ENCODE assay signal across 15 cellular contexts in the genomic region with DNA sequence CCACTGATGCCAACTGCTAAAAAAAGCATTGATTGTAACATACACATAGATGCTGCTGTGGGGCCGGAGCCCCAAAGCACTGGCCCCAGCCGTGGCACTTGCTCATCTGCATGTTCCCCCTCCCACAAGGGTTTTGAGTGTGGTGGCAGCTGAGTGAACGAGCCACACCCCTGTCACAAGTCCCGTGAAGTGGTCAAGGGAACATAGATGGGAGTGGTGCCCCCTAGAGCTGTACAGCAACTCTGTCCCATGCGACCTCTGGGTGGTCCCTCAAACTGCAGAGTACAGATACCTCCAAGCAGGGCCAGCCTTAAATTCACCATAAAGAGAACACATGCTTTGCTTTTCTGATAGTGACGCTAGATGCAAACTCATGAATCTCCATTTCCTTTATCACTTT.
DNase-seq lines count a peak whose midpoint lies in the region; ATAC-seq, FAIRE-seq and TF ChIP-seq lines count a peak whose summit lies in the region.
"Had no signal": no experiment of that assay in that cellular context is flagged by ENCODE, and none has a peak within 500 bp of the region (broad histone marks: within the 10 kb centered on the region; RNA-seq: fewer than 3 reads in every experiment).

No MANE protein-coding gene starts in this region.

- in situ Hi-C loops in HepG2 (cut with HindIII; ENCODE audit: extremely low pct_ligation_motif_present, low pct_unique_long_range_greater_than_20kb): no loop called here

- H3K27ac Mint-ChIP-seq in endodermal cell: no peak overlapping the region
- H3K27ac Mint-ChIP-seq: CD8-positive, alpha-beta memory T cell had no signal

- BruUV-seq in HepG2 (replicated peaks; lab: Mats Ljungman, UMichigan) (no TSS peak), HCT116 (replicated peaks; lab: Mats Ljungman, UMichigan) (no TSS peak)

- H3K4me1 ChIP-seq in HepG2 (ENCODE audit: insufficient read depth, low read length) (peaks cover 12% of the 10 kb centered on the region), right lobe of liver (no peaks in the 10 kb centered on the region), HCT116 (ENCODE audit: control insufficient read depth in 1 of 2, insufficient read depth in 2 of 2, low read length in 2 of 2) (no peaks in the 10 kb centered on the region), endodermal cell (ENCODE audit: control insufficient read depth, insufficient read depth, low read length) (no peaks in the 10 kb centered on the region)
- H3K4me1 ChIP-seq: A549, BLaER1, Caco-2 had no signal

- H3K36me3 Mint-ChIP-seq in endodermal cell (ENCODE audit: low read depth): no peaks in the 10 kb centered on the region
- H3K36me3 Mint-ChIP-seq: CD8-positive, alpha-beta memory T cell had no signal

- no peaks in the 10 kb centered on the region for H3K27me3 ChIP-seq in HepG2 (ENCODE audit: control insufficient read depth in 1 of 2, insufficient read depth in 2 of 2, low read length in 2 of 2)
- H3K27me3 ChIP-seq in right lobe of liver: no peaks in the 10 kb centered on the region
- H3K27me3 ChIP-seq in HCT116 (ENCODE audit: insufficient read depth, low read length): no peaks in the 10 kb centered on the region
- no peaks in the 10 kb centered on the region for H3K27me3 ChIP-seq in endodermal cell (ENCODE audit: control insufficient read depth, insufficient read depth, low read length, poor library complexity, severe bottlenecking)
- H3K27me3 ChIP-seq: BLaER1 had no signal

- H3K4me3 Mint-ChIP-seq in endodermal cell: no peak overlapping the region
- H3K4me3 Mint-ChIP-seq: CD8-positive, alpha-beta memory T cell had no signal

- H3K27ac ChIP-seq in HepG2 (ENCODE audit: extremely low read length, insufficient read depth, low read length) (no peak overlapping the region), right lobe of liver (no peak overlapping the region), HCT116 (ENCODE audit: low read depth, low read length) (no peak overlapping the region), endodermal cell (ENCODE audit: low read depth, low read length) (no peak overlapping the region)
- H3K27ac ChIP-seq: BLaER1 had no signal

- no peak overlapping the region for H2AFZ ChIP-seq in HepG2 (ENCODE audit: low read length)
- H2AFZ ChIP-seq in HCT116 (ENCODE audit: low read depth, low read length, poor library complexity, severe bottlenecking): no peak overlapping the region

- H3K9ac ChIP-seq in HepG2 (ENCODE audit: insufficient read depth, low read depth, low read length) (no peak overlapping the region), HCT116 (ENCODE audit: low read length) (no peak overlapping the region), endodermal cell (ENCODE audit: extremely low read depth, low read length, poor library complexity, severe bottlenecking) (no peak overlapping the region)
- H3K9ac ChIP-seq: BLaER1 had no signal

- RAD21 ChIA-PET in HCT116 (lab: Charles Lee; ENCODE audit: low non-redundant PET in 1 of 2, low total read pairs in 2 of 2, uncharacterized antibody in 2 of 2, unreplicated experiment in 2 of 2): no interaction called here

- H3K4me2 ChIP-seq in HepG2 (ENCODE audit: low read depth, low read length) (no peak overlapping the region), HCT116 (ENCODE audit: low read length) (no peak overlapping the region)
- H3K4me2 ChIP-seq: A549, BLaER1 had no signal

- ATAC-seq in HepG2: no peak; the same call in 1 of the 3 replicates
- ATAC-seq in right lobe of liver: no peak
- ATAC-seq in HCT116: 0 out of 2 replicates have a peak, but pooled peaks have one; percentile 40
- ATAC-seq: A549 had no signal

- H3K27me3 Mint-ChIP-seq in endodermal cell (ENCODE audit: insufficient read depth): no peaks in the 10 kb centered on the region

- no peak overlapping the region for H3K4me3 ChIP-seq in HepG2 (replicated peaks in 1 of 3; ENCODE audit: insufficient read depth in 1 of 3, low read depth in 2 of 3, low read length in 3 of 3)
- no peak overlapping the region for H3K4me3 ChIP-seq in right lobe of liver
- H3K4me3 ChIP-seq in HCT116 (replicated peaks in 1 of 2; ENCODE audit: low read depth in 1 of 2, low read length in 2 of 2): no peak overlapping the region
- no peak overlapping the region for H3K4me3 ChIP-seq in endodermal cell (ENCODE audit: low read length)
- H3K4me3 ChIP-seq: A549, BLaER1 had no signal

- POLR2A ChIA-PET in HepG2 (lab: Yijun Ruan, JAX) (no interaction called here), HCT116 (lab: Charles Lee) (no interaction called here)

- TF ChIP-seq EP300 in HepG2 (IDR thresholded peaks at IDR 0.05; ENCODE audit: low read depth in 2 of 2, low read length in 2 of 2): no peak
- no peak for TF ChIP-seq EP300 in HepG2 (CRISPR knock-in tag; IDR thresholded peaks at IDR 0.05; ENCODE audit: borderline replicate concordance)

- 69% methylated on average over 3 of the region's 6 CpGs for WGBS in HepG2 (ENCODE audit: low lambda C conversion rate)
- WGBS in right lobe of liver (ENCODE audit: insufficient coverage, low coverage, low lambda C conversion rate, missing lambda C conversion rate): 82% methylated on average over 4 of the region's 6 CpGs
- WGBS in endodermal cell (ENCODE audit: insufficient coverage in 1 of 2, insufficient read length in 1 of 2), 2 experiments: 92 to 94% methylated on average over 4 to 6 of the region's 6 CpGs

- CTCF ChIA-PET in HepG2 (lab: Yijun Ruan, JAX; ENCODE audit: low intra/inter-chr PET ratio, low total read pairs): no interaction called here
- CTCF ChIA-PET in HCT116 (lab: Charles Lee): no interaction called here

- H3K9me2 ChIP-seq in HCT116 (ENCODE audit: insufficient read depth): no peaks in the 10 kb centered on the region

- no peaks in the 10 kb centered on the region for H3K9me3 ChIP-seq in HepG2 (ENCODE audit: low read length)
- no peaks in the 10 kb centered on the region for H3K9me3 ChIP-seq in right lobe of liver
- H3K9me3 ChIP-seq in HCT116 (ENCODE audit: control insufficient read depth in 1 of 2, insufficient read depth in 1 of 2, low read depth in 1 of 2, low read length in 2 of 2): no peaks in the 10 kb centered on the region
- H3K9me3 ChIP-seq in endodermal cell (ENCODE audit: control insufficient read depth, low read length): no peaks in the 10 kb centered on the region
- H3K9me3 ChIP-seq: A549, BLaER1, Caco-2 had no signal

- 0 out of 2 replicates have a peak, but pooled peaks have one; percentile 10 for TF ChIP-seq CTCF in HepG2 (CRISPR knock-in tag; IDR thresholded peaks at IDR 0.05)
- no peak for TF ChIP-seq CTCF in right lobe of liver (IDR thresholded peaks at IDR 0.05)
- no peak for TF ChIP-seq CTCF in HCT116 (IDR thresholded peaks at IDR 0.05 in 2 of 3, conservative IDR thresholded peaks at IDR 0.05 in 1 of 3; ENCODE audit: borderline replicate concordance in 1 of 3, insufficient read depth in 1 of 3, low read depth in 2 of 3, low read length in 2 of 3)
- TF ChIP-seq CTCF in endodermal cell (conservative IDR thresholded peaks at IDR 0.05): peak; percentile 11

- H3K79me2 ChIP-seq in HepG2 (ENCODE audit: insufficient read depth, low read length) (no peaks in the 10 kb centered on the region), HCT116 (ENCODE audit: insufficient read depth, low read length) (no peaks in the 10 kb centered on the region)

- no peaks in the 10 kb centered on the region for H3K4me1 Mint-ChIP-seq in endodermal cell
- H3K4me1 Mint-ChIP-seq: CD8-positive, alpha-beta memory T cell had no signal

- TF ChIP-seq RAD21 in HepG2 (CRISPR knock-in tag; IDR thresholded peaks at IDR 0.05) (no peak), HCT116 (IDR thresholded peaks at IDR 0.05; ENCODE audit: low read depth) (0 out of 2 replicates have a peak, but pooled peaks have one; percentile 17)

- no peak for FAIRE-seq in HepG2 (lab: Jason Lieb, UNC)
- FAIRE-seq: A549, H54 had no signal

- no peak for TF ChIP-seq POLR2A in HepG2 (IDR thresholded peaks at IDR 0.05; ENCODE audit: insufficient read depth in 1 of 2, low read depth in 2 of 2, low read length in 2 of 2)
- no peak for TF ChIP-seq POLR2A in right lobe of liver (IDR thresholded peaks at IDR 0.05)
- TF ChIP-seq POLR2A in HCT116 (IDR thresholded peaks at IDR 0.05; ENCODE audit: borderline replicate concordance, extremely low read depth, insufficient read depth, insufficient read length): no peak
- TF ChIP-seq POLR2A in erythroblast (IDR thresholded peaks at IDR 0.05; ENCODE audit: low read length): no peak

- intact Hi-C loops in HepG2 (cut with micrococcal nuclease; ENCODE audit: unreplicated experiment): loop anchor here (10.0 kb wide), 1 partner anchor 97 kb away; no protein-coding TSS in a partner anchor
- intact Hi-C loops in right lobe of liver (cut with DNase I): no loop called here
- intact Hi-C loops in HCT116 (cut with micrococcal nuclease): no loop called here

- H4K20me1 ChIP-seq in HepG2 (ENCODE audit: insufficient read depth, low read length) (no peaks in the 10 kb centered on the region), HCT116 (ENCODE audit: insufficient read depth) (no peaks in the 10 kb centered on the region)
- H4K20me1 ChIP-seq: BLaER1 had no signal

- DNase-seq in HepG2 (ENCODE audit: low spot score) (no peak), right lobe of liver (no peak), HCT116 (ENCODE audit: low read depth, low spot score) (no peak), endodermal cell (no peak), erythroblast (lab: John Stamatoyannopoulos, UW) (no peak), LoVo (ENCODE audit: low spot score) (no peak), NCI-H1092 treated with DMSO at 0.1 percent for 48 hours (lab: John Stamatoyannopoulos, UW) (no peak)
- DNase-seq: Caco-2; CD8-positive, alpha-beta memory T cell; DMS53; GF-D8; IMR-90 had no signal

- peaks cover 5% of the 10 kb centered on the region for H3K9me3 Mint-ChIP-seq in endodermal cell

- H3K36me3 ChIP-seq in HepG2 (replicated peaks in 1 of 2; ENCODE audit: control insufficient read depth in 1 of 2, insufficient read depth in 2 of 2, low read length in 2 of 2) (no peaks in the 10 kb centered on the region), right lobe of liver (no peaks in the 10 kb centered on the region), HCT116 (ENCODE audit: control insufficient read depth in 1 of 2, insufficient read depth in 2 of 2, low read length in 2 of 2) (no peaks in the 10 kb centered on the region), endodermal cell (ENCODE audit: control insufficient read depth, insufficient read depth, low read length) (no peaks in the 10 kb centered on the region)
- H3K36me3 ChIP-seq: BLaER1 had no signal

TF ChIP-seq in HepG2, 621 proteins besides CTCF, POLR2A, EP300 and RAD21:
- no peak for TF ChIP-seq ATAD3A (CRISPR knock-in tag; IDR thresholded peaks at IDR 0.05)
- TF ChIP-seq STAG1 (CRISPR knock-in tag; IDR thresholded peaks at IDR 0.05): peak; percentile 19

TF ChIP-seq in HCT116, 20 proteins besides CTCF, POLR2A, EP300 and RAD21:
- no peak for TF ChIP-seq CEBPB (IDR thresholded peaks at IDR 0.05; ENCODE audit: low read depth)
- TF ChIP-seq CBX3 (IDR thresholded peaks at IDR 0.05; ENCODE audit: low read depth): no peak

Comparison
In these comparisons a context has a peak if more than half of its experiments do, and no peak if none do; other contexts are left out.
1. CTCF ChIP-seq: peak in HepG2 (single experiment) and endodermal cell (single experiment); none in right lobe of liver (0 of 4) and HCT116 (0 of 3).
2. Of the 20 proteins assayed by ChIP-seq in both HepG2 and HCT116: peak only in HepG2: CTCF; only in HCT116: RAD21; in both: none; in neither: 18.